26 cellular contexts compared by ENCODE assay signal in the genomic region with DNA sequence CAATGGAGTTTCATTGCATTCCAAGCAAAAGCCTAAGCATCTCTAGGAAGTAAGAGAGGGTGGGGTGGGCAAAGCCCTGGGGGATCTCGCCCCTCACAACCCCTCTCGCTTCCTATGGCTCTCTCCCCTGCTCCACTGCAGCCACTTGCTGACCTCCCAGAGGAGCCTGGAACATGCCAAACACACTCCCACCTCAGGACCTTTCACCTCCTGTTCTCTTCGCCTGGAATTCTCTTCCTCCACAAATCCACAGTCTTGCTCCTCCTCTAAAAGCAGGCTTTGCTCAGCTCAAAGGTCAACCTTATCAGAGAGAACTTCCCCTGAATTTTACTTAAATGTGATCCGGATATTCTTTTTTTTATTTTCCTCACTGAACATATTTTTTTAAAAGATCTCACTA.
"Had no signal": no experiment of that assay in that cellular context is flagged by ENCODE, and none has a peak within 500 bp of the region (broad histone marks: within the 10 kb centered on the region; RNA-seq: fewer than 3 reads in every experiment).

No MANE protein-coding gene starts in this region.

- H3K27ac ChIP-seq: coronary artery, gastroesophageal sphincter, left lung, parathyroid adenoma, psoas muscle, right atrium auricular region, testis, uterus had no signal

- H2AFZ ChIP-seq: parathyroid adenoma had no signal

- FAIRE-seq: bronchial epithelial cell, kidney had no signal

- DNase-seq: activated B cell treated with CpG ODN at 0.5 μM for 24 hours; activated CD4-positive, alpha-beta T cell treated with anti-CD3 and anti-CD28 coated beads, Interleukin-2, amount 50 U/mL, for 1 hour; activated CD8-positive, alpha-beta T cell treated with anti-CD3 and anti-CD28 coated beads for 36 hours; activated gamma-delta T cell treated with Interleukin-2 at 50 U/mL for 16 hours; activated naive CD4-positive, alpha-beta T cell treated with anti-CD3 and anti-CD28 coated beads, Interleukin-2, amount 50 U/mL, for 16 hours; activated T-cell treated with anti-CD3 and anti-CD28 coated beads, Interleukin-2, amount 50 U/mL, for 4 hours; cerebellar nuclear complex; dorsolateral prefrontal cortex; effector memory CD4-positive, alpha-beta T cell; hippocampal formation; kidney; left lung; naive B cell; psoas muscle; stimulated activated CD4-positive, alpha-beta T cell treated with anti-CD3 and anti-CD28 coated beads, Interleukin-2, amount 100 ng/mL, for 48 hours; stimulated activated naive CD4-positive, alpha-beta T cell treated with Interleukin-2 at 50 U/mL for 16 hours; T-helper 1 cell; testis; uterus had no signal

- H3K9me3 ChIP-seq: left lung, psoas muscle, right atrium auricular region, testis, uterus had no signal

- H3K27me3 ChIP-seq: right atrium auricular region, testis, uterus had no signal

- H3K9ac ChIP-seq: parathyroid adenoma had no signal

- ATAC-seq: activated CD8-positive, alpha-beta T cell treated with anti-CD3 and anti-CD28 coated beads for 36 hours; activated T-cell treated with anti-CD3 and anti-CD28 coated beads, Interleukin-2, amount 50 U/mL, for 4 hours; activated T-helper 17 cell treated with anti-CD3 and anti-CD28 coated beads, Interleukin-2, amount 50 U/mL, for 72 hours; gastroesophageal sphincter; left lung; psoas muscle had no signal

- H3K36me3 ChIP-seq: gastroesophageal sphincter, left lung, right atrium auricular region, uterus had no signal

- H3K4me3 ChIP-seq: coronary artery, dorsolateral prefrontal cortex, gastroesophageal sphincter, left lung, lung, psoas muscle, right atrium auricular region, testis, uterus had no signal

- H3K79me2 ChIP-seq: parathyroid adenoma had no signal

- H3K4me1 ChIP-seq: gastroesophageal sphincter, left lung, parathyroid adenoma, psoas muscle, right atrium auricular region, uterus had no signal
